ENCODE assay signal across 19 cellular contexts in the genomic region with DNA sequence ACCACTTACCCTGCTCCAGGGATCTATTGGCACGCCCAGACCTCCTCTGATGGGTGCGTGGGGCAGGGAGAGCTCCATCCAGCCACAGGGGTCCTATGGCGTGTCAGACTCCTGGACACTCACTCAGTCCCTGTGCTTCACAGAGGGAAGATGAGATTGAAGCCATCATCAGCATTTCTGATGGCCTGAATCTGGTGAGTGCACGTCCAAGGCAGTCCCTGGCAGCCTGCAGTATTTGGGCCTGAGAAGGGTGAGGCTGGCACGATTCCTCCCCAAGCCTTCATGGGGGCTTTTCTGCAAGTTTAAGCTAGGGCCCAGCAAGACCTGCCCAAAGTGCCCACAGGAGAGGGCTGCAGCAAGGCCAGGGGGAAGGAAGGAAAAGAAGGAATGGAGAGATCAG. TPM values are rescaled to one million over a fixed set of nuclear protein-coding genes. Genes with fewer than 3 reads are reported as not detected.
DNase-seq lines count a peak whose midpoint lies in the region; TF ChIP-seq lines count a peak whose summit lies in the region.
"Had no signal": no experiment of that assay in that cellular context is flagged by ENCODE, and none has a peak within 500 bp of the region (broad histone marks: within the 10 kb centered on the region; RNA-seq: fewer than 3 reads in every experiment).

No MANE protein-coding gene starts in this region.

- H3K36me3 ChIP-seq in WERI-Rb-1 = peaks cover 62% of the 10 kb centered on the region
- no peaks in the 10 kb centered on the region for H3K36me3 ChIP-seq in neuronal stem cell (replicated peaks in 1 of 2; ENCODE audit: control insufficient read depth in 2 of 2, insufficient read depth in 2 of 2, low read length in 2 of 2)
- no peaks in the 10 kb centered on the region for H3K36me3 ChIP-seq in transverse colon
- H3K36me3 ChIP-seq in thyroid gland = no peaks in the 10 kb centered on the region
- H3K36me3 ChIP-seq: HAP-1 had no signal

- peak; percentile 36 for DNase-seq in CD14-positive monocyte (ENCODE audit: low spot score)
- no peak for DNase-seq in WERI-Rb-1
- DNase-seq in neuronal stem cell (ENCODE audit: low spot score) = no peak
- DNase-seq in transverse colon = peak; percentile 7
- DNase-seq in NOMO-1 (lab: John Stamatoyannopoulos, UW; ENCODE audit: unreplicated experiment in 2 of 2) = no peak
- DNase-seq in thyroid gland = no peak
- no peak for DNase-seq in MCF 10A (ENCODE audit: unreplicated experiment)
- DNase-seq: C1 segment of cervical spinal cord; CD4-positive, CD25-positive, alpha-beta regulatory T cell; CD8-positive, alpha-beta T cell; DMS153; DND-41; GOT3; HFFc6 had no signal

- POLR2A ChIA-PET in MCF 10A (lab: Yijun Ruan, JAX) = interaction anchor here (1.0 kb wide), 1 partner anchor 42 kb away, joined by 3 read pairs; no protein-coding TSS in a partner anchor

- H3K4me3 Mint-ChIP-seq in CD14-positive monocyte (no peak overlapping the region), MCF 10A (ENCODE audit: unreplicated experiment) (no peak overlapping the region)
- H3K4me3 Mint-ChIP-seq: CD4-positive, CD25-positive, alpha-beta regulatory T cell; CD8-positive, alpha-beta T cell; HFFc6 had no signal

- H3K9me3 Mint-ChIP-seq in CD14-positive monocyte = no peaks in the 10 kb centered on the region
- no peaks in the 10 kb centered on the region for H3K9me3 Mint-ChIP-seq in MCF 10A (ENCODE audit: unreplicated experiment)
- H3K9me3 Mint-ChIP-seq: CD8-positive, alpha-beta T cell; HFFc6 had no signal

- H2AK5ac ChIP-seq in neuronal stem cell (ENCODE audit: low read depth, low read length) = no peak overlapping the region

- no peak for TF ChIP-seq CTCF in CD14-positive monocyte (IDR thresholded peaks at IDR 0.05)
- TF ChIP-seq CTCF in WERI-Rb-1 (IDR thresholded peaks at IDR 0.05; ENCODE audit: low read depth, low read length) = no peak
- no peak for TF ChIP-seq CTCF in transverse colon (IDR thresholded peaks at IDR 0.05)
- TF ChIP-seq CTCF in thyroid gland (IDR thresholded peaks at IDR 0.05) = no peak
- TF ChIP-seq CTCF in MCF 10A (IDR thresholded peaks at IDR 0.05; ENCODE audit: unreplicated experiment) = no peak

- no peaks in the 10 kb centered on the region for H3K4me1 Mint-ChIP-seq in CD14-positive monocyte
- H3K4me1 Mint-ChIP-seq in MCF 10A (ENCODE audit: insufficient read depth, unreplicated experiment) = no peaks in the 10 kb centered on the region

- no peaks in the 10 kb centered on the region for H3K27me3 ChIP-seq in WERI-Rb-1 (ENCODE audit: insufficient read depth, low read depth, severe bottlenecking)
- H3K27me3 ChIP-seq in neuronal stem cell (ENCODE audit: control insufficient read depth in 3 of 3, insufficient read depth in 3 of 3, low read depth in 1 of 3, low read length in 3 of 3) = peaks cover 4 to 67% (median 26%) of the 10 kb centered on the region in 3 experiments
- H3K27me3 ChIP-seq in transverse colon = peaks cover 26% of the 10 kb centered on the region
- no peaks in the 10 kb centered on the region for H3K27me3 ChIP-seq in thyroid gland

- in situ Hi-C loops in transverse colon (cut with MboI; ENCODE audit: low pct_ligation_motif_present in 1 of 4, low pct_unique_long_range_greater_than_20kb in 1 of 4, low sequenced_read_pairs in 3 of 4) = no loop called here

- peaks cover 33 to 48% (median 40%) of the 10 kb centered on the region in 3 donors for H3K27me3 Mint-ChIP-seq in CD14-positive monocyte (ENCODE audit: low read depth in 3 of 3)
- H3K27me3 Mint-ChIP-seq in MCF 10A (ENCODE audit: insufficient read depth, unreplicated experiment) = peaks cover 46% of the 10 kb centered on the region

- CTCF ChIA-PET in MCF 10A (lab: Yijun Ruan, JAX) = interaction anchor here (0.7 to 2.8 kb wide), 4 partner anchors 7 to 50 kb away, joined by 3 to 11 read pairs (median 5); no protein-coding TSS in a partner anchor

- H3K23ac ChIP-seq in neuronal stem cell (ENCODE audit: low read depth, low read length, poor library complexity) = no peak overlapping the region

- no peak overlapping the region for H3K4me2 ChIP-seq in neuronal stem cell (ENCODE audit: insufficient read depth, low read length, poor library complexity, severe bottlenecking)

- no peak overlapping the region for H3K4me3 ChIP-seq in WERI-Rb-1 (ENCODE audit: low read depth, low read length)
- no peak overlapping the region for H3K4me3 ChIP-seq in neuronal stem cell (ENCODE audit: low read length in 2 of 2)
- no peak overlapping the region for H3K4me3 ChIP-seq in transverse colon
- no peak overlapping the region for H3K4me3 ChIP-seq in thyroid gland (replicated peaks in 1 of 3)
- H3K4me3 ChIP-seq: HAP-1 had no signal

- H3K9ac ChIP-seq in neuronal stem cell (ENCODE audit: low read depth, low read length, poor library complexity) = no peak overlapping the region

- no peaks in the 10 kb centered on the region for H3K36me3 Mint-ChIP-seq in CD14-positive monocyte
- no peaks in the 10 kb centered on the region for H3K36me3 Mint-ChIP-seq in MCF 10A (ENCODE audit: insufficient read depth, unreplicated experiment)
- H3K36me3 Mint-ChIP-seq: CD4-positive, CD25-positive, alpha-beta regulatory T cell; CD8-positive, alpha-beta T cell had no signal

- no peak overlapping the region for H3K4ac ChIP-seq in neuronal stem cell (ENCODE audit: low read length)

- BruUV-seq in MCF 10A (replicated peaks; lab: Mats Ljungman, UMichigan) = no TSS peak

- no peak overlapping the region for H4K91ac ChIP-seq in neuronal stem cell (ENCODE audit: low read depth, low read length, poor library complexity)

- H3K18ac ChIP-seq in neuronal stem cell (ENCODE audit: low read length) = no peak overlapping the region

- WGBS in neuronal stem cell (ENCODE audit: extremely low coverage in 2 of 2, insufficient read length in 2 of 2, insufficient replicate concordance in 1 of 2), 2 donors = no CpG with 5 or more reads among the region's 5 CpGs
- WGBS in transverse colon (ENCODE audit: low coverage in 1 of 2), 2 donors = 71% methylated on average over 5 of the region's 5 CpGs; no CpG with 5 or more reads in 1 of the 2 donors
- 70 to 86% methylated on average over 5 of the region's 5 CpGs for WGBS in thyroid gland, 2 donors

- H3K27ac Mint-ChIP-seq in CD14-positive monocyte = peak overlapping the region in 1 of 7 donors; percentile 31
- no peak overlapping the region for H3K27ac Mint-ChIP-seq in MCF 10A (ENCODE audit: low read depth, unreplicated experiment)
- H3K27ac Mint-ChIP-seq: CD4-positive, CD25-positive, alpha-beta regulatory T cell; CD8-positive, alpha-beta T cell; HFFc6 had no signal

- H3K9me3 ChIP-seq in WERI-Rb-1 (ENCODE audit: severe bottlenecking) (no peaks in the 10 kb centered on the region), neuronal stem cell (replicated peaks in 1 of 2; ENCODE audit: control insufficient read depth in 2 of 2, insufficient read depth in 1 of 2, low read depth in 1 of 2, low read length in 2 of 2) (no peaks in the 10 kb centered on the region), transverse colon (no peaks in the 10 kb centered on the region), thyroid gland (no peaks in the 10 kb centered on the region)
- H3K9me3 ChIP-seq: Caco-2, HAP-1 had no signal

- H3K14ac ChIP-seq in neuronal stem cell (ENCODE audit: low read length) = no peak overlapping the region

- no peaks in the 10 kb centered on the region for H3K79me1 ChIP-seq in neuronal stem cell (ENCODE audit: low read depth, low read length)

- no peak overlapping the region for H2BK120ac ChIP-seq in neuronal stem cell (ENCODE audit: low read depth, low read length)

- H3K4me1 ChIP-seq in neuronal stem cell (ENCODE audit: control insufficient read depth in 2 of 2, insufficient read depth in 1 of 2, low read depth in 1 of 2, low read length in 2 of 2) (peaks cover 7% of the 10 kb centered on the region in 2 donors), transverse colon (peaks cover 13 to 75% (median 59%) of the 10 kb centered on the region in 4 donors), thyroid gland (peaks cover 3 to 26% of the 10 kb centered on the region in 2 donors)
- H3K4me1 ChIP-seq: Caco-2, HAP-1 had no signal

- intact Hi-C loops in CD14-positive monocyte (cut with micrococcal nuclease) = loop anchor here in 1 of 2 donors (5.0 kb wide), 1 partner anchor 45 kb away; no protein-coding TSS in a partner anchor
- intact Hi-C loops in transverse colon (cut with DNase I; ENCODE audit: low total_unique reads) = no loop called here
- intact Hi-C loops in thyroid gland (cut with DNase I) = no loop called here
- intact Hi-C loops in MCF 10A (cut with micrococcal nuclease) = no loop called here

- H2BK12ac ChIP-seq in neuronal stem cell (ENCODE audit: low read length) = no peak overlapping the region

- TF ChIP-seq EP300 in transverse colon (IDR thresholded peaks at IDR 0.05; ENCODE audit: low read depth) = no peak

- H2BK15ac ChIP-seq in neuronal stem cell (ENCODE audit: low read length) = no peak overlapping the region

- no peak overlapping the region for H4K8ac ChIP-seq in neuronal stem cell (ENCODE audit: low read depth, low read length)

- no peak overlapping the region for H2AFZ ChIP-seq in neuronal stem cell (ENCODE audit: low read length)

- TF ChIP-seq POLR2A in transverse colon (IDR thresholded peaks at IDR 0.05) (no peak), thyroid gland (IDR thresholded peaks at IDR 0.05) (no peak)

- peak overlapping the region; percentile 52 for H3K27ac ChIP-seq in WERI-Rb-1
- H3K27ac ChIP-seq in neuronal stem cell (replicated peaks; ENCODE audit: low read length) = no peak overlapping the region
- H3K27ac ChIP-seq in transverse colon = peak overlapping the region; percentile 84 to 88 (median 86)
- H3K27ac ChIP-seq in thyroid gland = no peak overlapping the region

- peak overlapping the region; percentile 54 for H2BK5ac ChIP-seq in neuronal stem cell (ENCODE audit: low read length)

RNA-seq across cellular contexts. Expression of gene CDHR1, which starts 3.3 kb away (rescaled TPM):
- not detected for polyA plus RNA-seq in CD14-positive monocyte
- polyA plus RNA-seq in neuronal stem cell (2013, experiment 1 of 2) = 6.3 TPM
- 6.5 TPM for polyA plus RNA-seq in neuronal stem cell (2013, experiment 2 of 2)
- total RNA-seq in transverse colon (100 to 1,000 TPM in 2 of 4 donors, 10 to 100 TPM in 2; 42.1 to 110 (median 75.5) TPM), thyroid gland (under 1 TPM in 1 of 4 donors, not detected in 3; 0.17 TPM), MCF 10A (2022) (not detected in 2 replicates)
- total RNA-seq: A172, A673, Caco-2, HFFc6 had no signal
- polyA plus RNA-seq: BJ had no signal

RNA-seq across cellular contexts. Expression of gene GPR15LG, which starts 24.0 kb away (rescaled TPM):
- not detected for polyA plus RNA-seq in CD14-positive monocyte
- polyA plus RNA-seq in neuronal stem cell (2013, experiment 1 of 2) = not detected
- not detected for polyA plus RNA-seq in neuronal stem cell (2013, experiment 2 of 2)
- total RNA-seq in transverse colon (100 to 1,000 TPM; 197 to 480 (median 266) TPM), thyroid gland (not detected), MCF 10A (2022) (not detected in 2 replicates)
- total RNA-seq: A172; A673; Caco-2; CD4-positive, CD25-positive, alpha-beta regulatory T cell; CD8-positive, alpha-beta T cell; HFFc6 had no signal
- polyA plus RNA-seq: BJ; CD4-positive, CD25-positive, alpha-beta regulatory T cell had no signal

RNA-seq across cellular contexts. Expression of gene LRIT2, which starts 27.7 kb away (rescaled TPM):
- not detected for polyA plus RNA-seq in CD14-positive monocyte
- polyA plus RNA-seq in neuronal stem cell (2013, experiment 1 of 2) = not detected
- polyA plus RNA-seq in neuronal stem cell (2013, experiment 2 of 2) = not detected
- not detected for total RNA-seq in transverse colon
- total RNA-seq in thyroid gland = not detected
- total RNA-seq in MCF 10A (2022) = not detected in 2 replicates
- total RNA-seq: A172; A673; Caco-2; CD4-positive, CD25-positive, alpha-beta regulatory T cell; CD8-positive, alpha-beta T cell; HFFc6 had no signal
- polyA plus RNA-seq: BJ; CD4-positive, CD25-positive, alpha-beta regulatory T cell had no signal

RNA-seq across cellular contexts. Expression of gene LRIT1, which starts 43.7 kb away (rescaled TPM):
- not detected for polyA plus RNA-seq in CD14-positive monocyte
- polyA plus RNA-seq in neuronal stem cell (2013, experiment 1 of 2) = 0.01 TPM
- not detected for polyA plus RNA-seq in neuronal stem cell (2013, experiment 2 of 2)
- total RNA-seq in transverse colon (not detected), thyroid gland (not detected), MCF 10A (2022) (not detected in 2 replicates)
- total RNA-seq: A172; A673; Caco-2; CD4-positive, CD25-positive, alpha-beta regulatory T cell; CD8-positive, alpha-beta T cell; HFFc6 had no signal
- polyA plus RNA-seq: BJ; CD4-positive, CD25-positive, alpha-beta regulatory T cell had no signal

RNA-seq across cellular contexts. Expression of gene RGR, which starts 47.2 kb away (rescaled TPM):
- polyA plus RNA-seq in CD14-positive monocyte = not detected
- polyA plus RNA-seq in neuronal stem cell (2013, experiment 1 of 2) = 1.0 TPM
- polyA plus RNA-seq in neuronal stem cell (2013, experiment 2 of 2) = 1.3 TPM
- total RNA-seq in transverse colon = 1 to 10 TPM in 3 of 4 donors, not detected in 1; 1.1 to 6.0 (median 1.2) TPM
- total RNA-seq in thyroid gland = under 1 TPM in 1 of 4 donors, not detected in 3; 0.11 TPM
- not detected in 2 replicates for total RNA-seq in MCF 10A (2022)
- total RNA-seq: A172; A673; Caco-2; CD4-positive, CD25-positive, alpha-beta regulatory T cell; CD8-positive, alpha-beta T cell; HFFc6 had no signal
- polyA plus RNA-seq: BJ; CD4-positive, CD25-positive, alpha-beta regulatory T cell had no signal

Comparison
In these comparisons a context has a peak if more than half of its experiments do, and no peak if none do; other contexts are left out.
1. DNase-seq: peak in CD14-positive monocyte (single experiment) and transverse colon (single experiment); none in WERI-Rb-1 (single experiment), neuronal stem cell (single experiment), NOMO-1 (0 of 2), thyroid gland (0 of 2) and MCF 10A (single experiment).
2. H3K27ac ChIP-seq: peak in WERI-Rb-1 (single experiment) and transverse colon (4 of 4); none in neuronal stem cell (single experiment) and thyroid gland (0 of 3).
3. RNA of gene CDHR1, which starts 3.3 kb away (total RNA-seq): 42.1 to 110 TPM in transverse colon; 0.17 TPM in thyroid gland and not detected in MCF 10A; every median in the first group is over 10 times any median in the second.
4. RNA of gene GPR15LG, which starts 24.0 kb away (total RNA-seq): 197 to 480 TPM in transverse colon; not detected in thyroid gland and not detected in MCF 10A; every median in the first group is over 100 times any median in the second.